ENCODE assay signal across 1 cellular context in genomic region chr2:15241929-15242328, GRCh38.
TF ChIP-seq lines count a peak whose summit lies in the region.

No MANE protein-coding gene starts in this region.

TF ChIP-seq in GM12878, 131 proteins besides CTCF, POLR2A, EP300 and RAD21 (continued from another document):
- no peak for TF ChIP-seq TCF3 (IDR thresholded peaks at IDR 0.05; ENCODE audit: borderline replicate concordance, insufficient read depth, low read depth, low read length)
- TF ChIP-seq IRF4 (IDR thresholded peaks at IDR 0.05; ENCODE audit: low read depth, low read length): no peak
- TF ChIP-seq IRF3 (IDR thresholded peaks at IDR 0.05): no peak
- TF ChIP-seq SPI1 (IDR thresholded peaks at IDR 0.05; ENCODE audit: borderline replicate concordance, insufficient read depth, low read depth, low read length): no peak
- TF ChIP-seq NKRF (conservative IDR thresholded peaks at IDR 0.05): no peak
- no peak for TF ChIP-seq STAT1 (conservative IDR thresholded peaks at IDR 0.05)
TF ChIP-seq in GM12878: peak in this region for 0.
